Comparison of ENCODE assay signal across 9 cellular contexts in the genomic region with DNA sequence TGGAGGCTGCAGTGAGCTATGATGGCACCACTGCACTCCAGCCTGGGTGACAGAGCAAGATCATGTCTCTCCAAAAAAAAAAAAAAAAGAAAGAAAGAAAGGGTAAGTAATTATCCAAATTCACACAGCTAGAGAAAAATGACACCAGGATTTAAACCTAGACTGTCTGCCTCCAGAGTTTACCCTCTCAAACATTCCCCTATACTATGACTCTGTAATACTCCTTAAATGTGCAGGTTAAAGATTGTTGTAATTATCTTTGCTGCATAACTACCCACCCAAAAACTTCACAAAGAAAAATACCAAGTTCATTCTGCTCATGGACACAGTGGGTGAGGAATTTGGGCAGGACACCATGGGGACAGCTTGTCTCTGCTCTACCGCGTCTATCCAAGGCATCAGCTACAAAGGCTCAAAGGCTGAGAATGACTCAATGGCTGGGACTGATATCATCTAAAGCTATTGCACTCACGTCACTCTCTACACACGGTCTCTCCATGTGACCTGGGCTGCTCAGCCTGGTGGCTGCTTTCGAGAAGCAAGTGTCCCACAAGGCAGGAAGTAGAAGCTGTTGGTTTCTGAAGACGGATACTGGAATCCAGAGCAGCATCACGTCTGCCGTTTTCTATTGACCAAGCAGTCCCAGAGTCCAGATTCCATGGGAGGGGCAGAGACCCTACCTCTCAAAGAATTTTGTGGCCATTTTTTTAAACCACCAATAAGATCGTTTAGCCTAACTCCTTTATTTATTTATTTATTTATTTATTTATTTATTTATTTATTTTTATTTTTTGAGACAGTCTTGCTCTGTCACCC.
DNase-seq lines count a peak whose midpoint lies in the region; ATAC-seq and TF ChIP-seq lines count a peak whose summit lies in the region.
"Had no signal": no experiment of that assay in that cellular context is flagged by ENCODE, and none has a peak within 500 bp of the region (broad histone marks: within the 10 kb centered on the region; RNA-seq: fewer than 3 reads in every experiment).

No MANE protein-coding gene starts in this region.

- H3K9me3 Mint-ChIP-seq in activated CD8-positive, alpha-beta memory T cell treated with anti-CD3 and anti-CD28 coated beads, Interleukin-2, amount 10 ng/mL, durations not matched to agents 7 days and 5 days (ENCODE audit: low read depth) = peaks cover 14% of the 10 kb centered on the region
- H3K9me3 Mint-ChIP-seq in natural killer cell treated with Interleukin-12 subunit alpha and Interleukin-12 subunit beta and Interleukin-15 and Interleukin-18, amount 100 ng/mL, for 72 hours = no peaks in the 10 kb centered on the region
- H3K9me3 Mint-ChIP-seq in endothelial cell (ENCODE audit: unreplicated experiment) (no peaks in the 10 kb centered on the region), Calu3 (ENCODE audit: low read depth, unreplicated experiment) (peaks cover 7% of the 10 kb centered on the region)

- H3K27me3 ChIP-seq in adipocyte (replicated peaks; ENCODE audit: control insufficient read depth, insufficient read depth, low read length) = no peaks in the 10 kb centered on the region

- no peak overlapping the region for H3K27ac Mint-ChIP-seq in activated CD8-positive, alpha-beta memory T cell treated with anti-CD3 and anti-CD28 coated beads, Interleukin-2, amount 10 ng/mL, durations not matched to agents 7 days and 5 days
- H3K27ac Mint-ChIP-seq in natural killer cell treated with Interleukin-12 subunit alpha and Interleukin-12 subunit beta and Interleukin-15 and Interleukin-18, amount 100 ng/mL, for 72 hours = no peak overlapping the region
- H3K27ac Mint-ChIP-seq in endothelial cell (ENCODE audit: unreplicated experiment) = no peak overlapping the region
- H3K27ac Mint-ChIP-seq in Calu3 (ENCODE audit: unreplicated experiment) = no peak overlapping the region

- no peak overlapping the region for H3K4me3 ChIP-seq in adipocyte (ENCODE audit: low read length)

- CTCF ChIA-PET in activated CD8-positive, alpha-beta memory T cell treated with anti-CD3 and anti-CD28 coated beads, Interleukin-2, amount 10 ng/mL, durations not matched to agents 7 days and 5 days (lab: Charles Lee) = no interaction called here
- CTCF ChIA-PET in Calu3 (lab: Charles Lee) = no interaction called here

- no peaks in the 10 kb centered on the region for H3K27me3 Mint-ChIP-seq in activated CD8-positive, alpha-beta memory T cell treated with anti-CD3 and anti-CD28 coated beads, Interleukin-2, amount 10 ng/mL, durations not matched to agents 7 days and 5 days
- peaks cover 0 to 5% of the 10 kb centered on the region in 2 donors for H3K27me3 Mint-ChIP-seq in natural killer cell treated with Interleukin-12 subunit alpha and Interleukin-12 subunit beta and Interleukin-15 and Interleukin-18, amount 100 ng/mL, for 72 hours
- H3K27me3 Mint-ChIP-seq in endothelial cell (ENCODE audit: unreplicated experiment) (peaks cover 8% of the 10 kb centered on the region), Calu3 (ENCODE audit: unreplicated experiment) (no peaks in the 10 kb centered on the region)

- BruUV-seq in Calu3 (replicated peaks; lab: Mats Ljungman, UMichigan) = no TSS peak

- intact Hi-C loops in Calu3 (cut with micrococcal nuclease; ENCODE audit: unreplicated experiment) = no loop called here

- H3K36me3 ChIP-seq in adipocyte (ENCODE audit: control insufficient read depth, insufficient read depth, low read length, severe bottlenecking) = no peaks in the 10 kb centered on the region

- H3K4me1 ChIP-seq in adipocyte (ENCODE audit: control insufficient read depth, insufficient read depth, low read length) = no peaks in the 10 kb centered on the region

- ATAC-seq in activated CD8-positive, alpha-beta memory T cell treated with anti-CD3 and anti-CD28 coated beads, Interleukin-2, amount 10 ng/mL, durations not matched to agents 7 days and 5 days = peak; percentile 55
- ATAC-seq in HG03342 (IDR thresholded peaks at IDR 0.05; ENCODE audit: unreplicated experiment) = peak; percentile 63
- peak; percentile 78 to 80 for ATAC-seq in natural killer cell treated with Interleukin-12 subunit alpha and Interleukin-12 subunit beta and Interleukin-15 and Interleukin-18, amount 100 ng/mL, for 72 hours

- no peak overlapping the region for H3K9ac ChIP-seq in adipocyte (ENCODE audit: low read length)

- H3K9me3 ChIP-seq in adipocyte (ENCODE audit: control insufficient read depth, low read length) = no peaks in the 10 kb centered on the region

- TF ChIP-seq CTCF in endothelial cell (IDR thresholded peaks at IDR 0.05; ENCODE audit: unreplicated experiment) (no peak), Calu3 (IDR thresholded peaks at IDR 0.05; ENCODE audit: unreplicated experiment) (no peak)

- H3K4me3 Mint-ChIP-seq in activated CD8-positive, alpha-beta memory T cell treated with anti-CD3 and anti-CD28 coated beads, Interleukin-2, amount 10 ng/mL, durations not matched to agents 7 days and 5 days = no peak overlapping the region
- H3K4me3 Mint-ChIP-seq in natural killer cell treated with Interleukin-12 subunit alpha and Interleukin-12 subunit beta and Interleukin-15 and Interleukin-18, amount 100 ng/mL, for 72 hours = no peak overlapping the region
- no peak overlapping the region for H3K4me3 Mint-ChIP-seq in endothelial cell (ENCODE audit: unreplicated experiment)
- H3K4me3 Mint-ChIP-seq in Calu3 (ENCODE audit: low read depth, unreplicated experiment) = no peak overlapping the region
- H3K4me3 Mint-ChIP-seq: CD8-positive, alpha-beta memory T cell had no signal

- DNase-seq in activated CD8-positive, alpha-beta memory T cell treated with anti-CD3 and anti-CD28 coated beads, Interleukin-2, amount 10 ng/mL, durations not matched to agents 7 days and 5 days = peak; percentile 40
- DNase-seq in activated CD8-positive, alpha-beta memory T cell treated with anti-CD3 and anti-CD28 coated beads, Interleukin-2, amount 50 U/mL, for 48 hours = no peak
- DNase-seq in adipocyte (ENCODE audit: low read depth) (peak; percentile 56), NCI-H1436 treated with DMSO at 0.1 percent for 48 hours (lab: John Stamatoyannopoulos, UW) (no peak), endothelial cell (ENCODE audit: low spot score) (no peak), Calu3 (no peak)
- DNase-seq in natural killer cell treated with Interleukin-12 subunit alpha and Interleukin-12 subunit beta and Interleukin-15 and Interleukin-18, amount 100 ng/mL, for 72 hours (ENCODE audit: low spot score) = no peak

- peaks cover 2% of the 10 kb centered on the region for H3K4me1 Mint-ChIP-seq in activated CD8-positive, alpha-beta memory T cell treated with anti-CD3 and anti-CD28 coated beads, Interleukin-2, amount 10 ng/mL, durations not matched to agents 7 days and 5 days
- H3K4me1 Mint-ChIP-seq in natural killer cell treated with Interleukin-12 subunit alpha and Interleukin-12 subunit beta and Interleukin-15 and Interleukin-18, amount 100 ng/mL, for 72 hours (ENCODE audit: low read depth in 2 of 2) = peaks cover 5% of the 10 kb centered on the region in 2 donors
- no peaks in the 10 kb centered on the region for H3K4me1 Mint-ChIP-seq in endothelial cell (ENCODE audit: unreplicated experiment)
- no peaks in the 10 kb centered on the region for H3K4me1 Mint-ChIP-seq in Calu3 (ENCODE audit: low read depth, unreplicated experiment)
- H3K4me1 Mint-ChIP-seq: CD8-positive, alpha-beta memory T cell had no signal

- no peaks in the 10 kb centered on the region for H3K36me3 Mint-ChIP-seq in activated CD8-positive, alpha-beta memory T cell treated with anti-CD3 and anti-CD28 coated beads, Interleukin-2, amount 10 ng/mL, durations not matched to agents 7 days and 5 days
- no peaks in the 10 kb centered on the region for H3K36me3 Mint-ChIP-seq in natural killer cell treated with Interleukin-12 subunit alpha and Interleukin-12 subunit beta and Interleukin-15 and Interleukin-18, amount 100 ng/mL, for 72 hours
- H3K36me3 Mint-ChIP-seq in endothelial cell (ENCODE audit: low read depth, unreplicated experiment) = no peaks in the 10 kb centered on the region
- H3K36me3 Mint-ChIP-seq in Calu3 (ENCODE audit: insufficient read depth, unreplicated experiment) = no peaks in the 10 kb centered on the region
- H3K36me3 Mint-ChIP-seq: CD8-positive, alpha-beta memory T cell had no signal

Comparison
In these comparisons a context has a peak if more than half of its experiments do, and no peak if none do; other contexts are left out.
1. DNase-seq: peak in activated CD8-positive, alpha-beta memory T cell treated with anti-CD3 and anti-CD28 coated beads, Interleukin-2, amount 10 ng/mL, durations not matched to agents 7 days and 5 days (single experiment) and adipocyte (single experiment); none in activated CD8-positive, alpha-beta memory T cell treated with anti-CD3 and anti-CD28 coated beads, Interleukin-2, amount 50 U/mL, for 48 hours (single experiment), natural killer cell treated with Interleukin-12 subunit alpha and Interleukin-12 subunit beta and Interleukin-15 and Interleukin-18, amount 100 ng/mL, for 72 hours (single experiment), NCI-H1436 treated with DMSO at 0.1 percent for 48 hours (single experiment), endothelial cell (single experiment) and Calu3 (single experiment).
2. Peak in every context shown above with its lines, with median percentiles within 50 percentile points of each other: ATAC-seq.